Comparison of ENCODE assay signal across 1 cellular context in the genomic region with DNA sequence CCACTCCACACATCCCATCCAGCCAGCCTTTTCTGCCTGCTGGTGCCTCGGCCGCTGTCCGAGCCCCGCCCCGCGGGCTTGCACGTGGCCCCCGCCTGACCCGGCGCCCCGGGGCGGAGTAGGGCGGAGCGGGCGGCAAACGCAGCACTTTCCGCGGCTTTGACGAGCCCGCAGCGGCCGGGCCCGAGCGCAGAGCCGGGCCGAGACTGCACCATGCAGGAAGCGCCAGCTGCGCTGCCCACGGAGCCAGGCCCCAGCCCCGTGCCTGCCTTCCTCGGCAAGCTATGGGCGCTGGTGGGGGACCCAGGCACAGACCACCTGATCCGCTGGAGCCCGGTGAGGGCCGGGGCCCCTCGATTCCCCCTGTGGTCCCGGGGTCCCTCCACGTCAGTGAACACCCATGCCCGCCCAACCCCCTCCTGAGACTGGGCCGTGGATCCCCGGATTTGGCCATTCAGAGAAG.
TF ChIP-seq lines count a peak whose summit lies in the region.

A gene with protein sequence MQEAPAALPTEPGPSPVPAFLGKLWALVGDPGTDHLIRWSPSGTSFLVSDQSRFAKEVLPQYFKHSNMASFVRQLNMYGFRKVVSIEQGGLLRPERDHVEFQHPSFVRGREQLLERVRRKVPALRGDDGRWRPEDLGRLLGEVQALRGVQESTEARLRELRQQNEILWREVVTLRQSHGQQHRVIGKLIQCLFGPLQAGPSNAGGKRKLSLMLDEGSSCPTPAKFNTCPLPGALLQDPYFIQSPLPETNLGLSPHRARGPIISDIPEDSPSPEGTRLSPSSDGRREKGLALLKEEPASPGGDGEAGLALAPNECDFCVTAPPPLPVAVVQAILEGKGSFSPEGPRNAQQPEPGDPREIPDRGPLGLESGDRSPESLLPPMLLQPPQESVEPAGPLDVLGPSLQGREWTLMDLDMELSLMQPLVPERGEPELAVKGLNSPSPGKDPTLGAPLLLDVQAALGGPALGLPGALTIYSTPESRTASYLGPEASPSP (plus strand): TSS at position 147 of the 463 bp plus-strand sequence. CDS start 67 bp downstream, at position 214.

TF ChIP-seq in HepG2, 621 proteins besides CTCF, POLR2A, EP300 and RAD21 (continued from another document and continues in another):
- TF ChIP-seq, protein P1, sequence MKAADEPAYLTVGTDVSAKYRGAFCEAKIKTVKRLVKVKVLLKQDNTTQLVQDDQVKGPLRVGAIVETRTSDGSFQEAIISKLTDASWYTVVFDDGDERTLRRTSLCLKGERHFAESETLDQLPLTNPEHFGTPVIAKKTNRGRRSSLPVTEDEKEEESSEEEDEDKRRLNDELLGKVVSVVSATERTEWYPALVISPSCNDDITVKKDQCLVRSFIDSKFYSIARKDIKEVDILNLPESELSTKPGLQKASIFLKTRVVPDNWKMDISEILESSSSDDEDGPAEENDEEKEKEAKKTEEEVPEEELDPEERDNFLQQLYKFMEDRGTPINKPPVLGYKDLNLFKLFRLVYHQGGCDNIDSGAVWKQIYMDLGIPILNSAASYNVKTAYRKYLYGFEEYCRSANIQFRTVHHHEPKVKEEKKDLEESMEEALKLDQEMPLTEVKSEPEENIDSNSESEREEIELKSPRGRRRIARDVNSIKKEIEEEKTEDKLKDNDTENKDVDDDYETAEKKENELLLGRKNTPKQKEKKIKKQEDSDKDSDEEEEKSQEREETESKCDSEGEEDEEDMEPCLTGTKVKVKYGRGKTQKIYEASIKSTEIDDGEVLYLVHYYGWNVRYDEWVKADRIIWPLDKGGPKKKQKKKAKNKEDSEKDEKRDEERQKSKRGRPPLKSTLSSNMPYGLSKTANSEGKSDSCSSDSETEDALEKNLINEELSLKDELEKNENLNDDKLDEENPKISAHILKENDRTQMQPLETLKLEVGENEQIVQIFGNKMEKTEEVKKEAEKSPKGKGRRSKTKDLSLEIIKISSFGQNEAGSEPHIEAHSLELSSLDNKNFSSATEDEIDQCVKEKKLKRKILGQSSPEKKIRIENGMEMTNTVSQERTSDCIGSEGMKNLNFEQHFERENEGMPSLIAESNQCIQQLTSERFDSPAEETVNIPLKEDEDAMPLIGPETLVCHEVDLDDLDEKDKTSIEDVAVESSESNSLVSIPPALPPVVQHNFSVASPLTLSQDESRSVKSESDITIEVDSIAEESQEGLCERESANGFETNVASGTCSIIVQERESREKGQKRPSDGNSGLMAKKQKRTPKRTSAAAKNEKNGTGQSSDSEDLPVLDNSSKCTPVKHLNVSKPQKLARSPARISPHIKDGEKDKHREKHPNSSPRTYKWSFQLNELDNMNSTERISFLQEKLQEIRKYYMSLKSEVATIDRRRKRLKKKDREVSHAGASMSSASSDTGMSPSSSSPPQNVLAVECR (CRISPR knock-in tag; IDR thresholded peaks at IDR 0.05; ENCODE audit: borderline replicate concordance): peak; percentile 81; the same call in 1 of the 2 replicates
- TF ChIP-seq ZNF589 (CRISPR knock-in tag; conservative IDR thresholded peaks at IDR 0.05) (peak; percentile 92; the same call in 1 of the 2 replicates), NFKBIZ (CRISPR knock-in tag; IDR thresholded peaks at IDR 0.05) (0 out of 2 replicates have a peak, but pooled peaks have one; percentile 46), HMG20B (CRISPR knock-in tag; conservative IDR thresholded peaks at IDR 0.05) (peak; percentile 63; the same call in 1 of the 2 replicates), ARHGAP35 (CRISPR knock-in tag; IDR thresholded peaks at IDR 0.05; ENCODE audit: borderline replicate concordance) (peak; percentile 95), RBM39 (IDR thresholded peaks at IDR 0.05; ENCODE audit: low read depth, low read length, poor library complexity, severe bottlenecking) (no peak), ONECUT2 (CRISPR knock-in tag; IDR thresholded peaks at IDR 0.05) (peak; percentile 52; the same call in 1 of the 2 replicates), CBFB (CRISPR knock-in tag; IDR thresholded peaks at IDR 0.05) (peak; percentile 74; the same call in 1 of the 2 replicates), NFIB (CRISPR knock-in tag; IDR thresholded peaks at IDR 0.05; ENCODE audit: borderline replicate concordance) (no peak), ZNF883 (CRISPR knock-in tag; IDR thresholded peaks at IDR 0.05; ENCODE audit: not compliant biosample characterization) (peak; percentile 86), ZNF343 (CRISPR knock-in tag; IDR thresholded peaks at IDR 0.05) (no peak), ZNF563 (CRISPR knock-in tag; IDR thresholded peaks at IDR 0.05) (peak; percentile 90; the same call in 1 of the 2 replicates), HDAC2 (CRISPR knock-in tag; IDR thresholded peaks at IDR 0.05) (peak; percentile 70), SMAD3 (CRISPR knock-in tag; IDR thresholded peaks at IDR 0.05) (no peak), ZNF549 (CRISPR knock-in tag; IDR thresholded peaks at IDR 0.05) (0 out of 2 replicates have a peak, but pooled peaks have one; percentile 52), CHCHD3 (CRISPR knock-in tag; IDR thresholded peaks at IDR 0.05) (0 out of 2 replicates have a peak, but pooled peaks have one; percentile 21), ZNF775 (CRISPR knock-in tag; IDR thresholded peaks at IDR 0.05; ENCODE audit: borderline replicate concordance) (no peak), STAG1 (CRISPR knock-in tag; IDR thresholded peaks at IDR 0.05) (no peak), ASH2L (IDR thresholded peaks at IDR 0.05; ENCODE audit: insufficient read length, low read depth, low read length) (peak; percentile 19), IRX3 (CRISPR knock-in tag; IDR thresholded peaks at IDR 0.05; ENCODE audit: borderline replicate concordance, low read depth) (peak; percentile 81), TARDBP (CRISPR knock-in tag; IDR thresholded peaks at IDR 0.05) (peak; percentile 93), KLF15 (CRISPR knock-in tag; IDR thresholded peaks at IDR 0.05; ENCODE audit: borderline replicate concordance) (no peak), ERF (CRISPR knock-in tag; IDR thresholded peaks at IDR 0.05) (peak; percentile 96), HDAC1 (CRISPR knock-in tag; IDR thresholded peaks at IDR 0.05) (peak; percentile 91), ZNF891 (CRISPR knock-in tag; IDR thresholded peaks at IDR 0.05) (peak; percentile 43; the same call in 1 of the 2 replicates), ZNF460 (CRISPR knock-in tag; IDR thresholded peaks at IDR 0.05; ENCODE audit: borderline replicate concordance) (no peak), CBX5 (CRISPR knock-in tag; IDR thresholded peaks at IDR 0.05; ENCODE audit: borderline replicate concordance) (no peak), ZNF251 (CRISPR knock-in tag; IDR thresholded peaks at IDR 0.05) (no peak), REPIN1 (CRISPR knock-in tag; IDR thresholded peaks at IDR 0.05; ENCODE audit: borderline replicate concordance, low read depth) (peak; percentile 89; the same call in 1 of the 2 replicates), TOE1 (CRISPR knock-in tag; IDR thresholded peaks at IDR 0.05) (0 out of 2 replicates have a peak, but pooled peaks have one; percentile 53), SAP130 (CRISPR knock-in tag; IDR thresholded peaks at IDR 0.05; ENCODE audit: low read depth) (peak; percentile 92), DR1 (CRISPR knock-in tag; IDR thresholded peaks at IDR 0.05) (no peak; the same call in 1 of the 2 replicates)
- TF ChIP-seq, protein P2, sequence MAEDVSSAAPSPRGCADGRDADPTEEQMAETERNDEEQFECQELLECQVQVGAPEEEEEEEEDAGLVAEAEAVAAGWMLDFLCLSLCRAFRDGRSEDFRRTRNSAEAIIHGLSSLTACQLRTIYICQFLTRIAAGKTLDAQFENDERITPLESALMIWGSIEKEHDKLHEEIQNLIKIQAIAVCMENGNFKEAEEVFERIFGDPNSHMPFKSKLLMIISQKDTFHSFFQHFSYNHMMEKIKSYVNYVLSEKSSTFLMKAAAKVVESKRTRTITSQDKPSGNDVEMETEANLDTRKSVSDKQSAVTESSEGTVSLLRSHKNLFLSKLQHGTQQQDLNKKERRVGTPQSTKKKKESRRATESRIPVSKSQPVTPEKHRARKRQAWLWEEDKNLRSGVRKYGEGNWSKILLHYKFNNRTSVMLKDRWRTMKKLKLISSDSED (CRISPR knock-in tag; IDR thresholded peaks at IDR 0.05): peak; percentile 88
- TF ChIP-seq, protein P3, sequence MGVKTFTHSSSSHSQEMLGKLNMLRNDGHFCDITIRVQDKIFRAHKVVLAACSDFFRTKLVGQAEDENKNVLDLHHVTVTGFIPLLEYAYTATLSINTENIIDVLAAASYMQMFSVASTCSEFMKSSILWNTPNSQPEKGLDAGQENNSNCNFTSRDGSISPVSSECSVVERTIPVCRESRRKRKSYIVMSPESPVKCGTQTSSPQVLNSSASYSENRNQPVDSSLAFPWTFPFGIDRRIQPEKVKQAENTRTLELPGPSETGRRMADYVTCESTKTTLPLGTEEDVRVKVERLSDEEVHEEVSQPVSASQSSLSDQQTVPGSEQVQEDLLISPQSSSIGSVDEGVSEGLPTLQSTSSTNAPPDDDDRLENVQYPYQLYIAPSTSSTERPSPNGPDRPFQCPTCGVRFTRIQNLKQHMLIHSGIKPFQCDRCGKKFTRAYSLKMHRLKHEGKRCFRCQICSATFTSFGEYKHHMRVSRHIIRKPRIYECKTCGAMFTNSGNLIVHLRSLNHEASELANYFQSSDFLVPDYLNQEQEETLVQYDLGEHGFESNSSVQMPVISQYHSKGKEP (CRISPR knock-in tag; IDR thresholded peaks at IDR 0.05): 0 out of 2 replicates have a peak, but pooled peaks have one; percentile 34
- TF ChIP-seq, protein P4, sequence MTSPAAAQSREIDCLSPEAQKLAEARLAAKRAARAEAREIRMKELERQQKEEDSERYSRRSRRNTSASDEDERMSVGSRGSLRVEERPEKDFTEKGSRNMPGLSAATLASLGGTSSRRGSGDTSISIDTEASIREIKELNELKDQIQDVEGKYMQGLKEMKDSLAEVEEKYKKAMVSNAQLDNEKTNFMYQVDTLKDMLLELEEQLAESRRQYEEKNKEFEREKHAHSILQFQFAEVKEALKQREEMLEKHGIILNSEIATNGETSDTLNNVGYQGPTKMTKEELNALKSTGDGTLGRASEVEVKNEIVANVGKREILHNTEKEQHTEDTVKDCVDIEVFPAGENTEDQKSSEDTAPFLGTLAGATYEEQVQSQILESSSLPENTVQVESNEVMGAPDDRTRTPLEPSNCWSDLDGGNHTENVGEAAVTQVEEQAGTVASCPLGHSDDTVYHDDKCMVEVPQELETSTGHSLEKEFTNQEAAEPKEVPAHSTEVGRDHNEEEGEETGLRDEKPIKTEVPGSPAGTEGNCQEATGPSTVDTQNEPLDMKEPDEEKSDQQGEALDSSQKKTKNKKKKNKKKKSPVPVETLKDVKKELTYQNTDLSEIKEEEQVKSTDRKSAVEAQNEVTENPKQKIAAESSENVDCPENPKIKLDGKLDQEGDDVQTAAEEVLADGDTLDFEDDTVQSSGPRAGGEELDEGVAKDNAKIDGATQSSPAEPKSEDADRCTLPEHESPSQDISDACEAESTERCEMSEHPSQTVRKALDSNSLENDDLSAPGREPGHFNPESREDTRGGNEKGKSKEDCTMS (CRISPR knock-in tag; conservative IDR thresholded peaks at IDR 0.05): no peak
- TF ChIP-seq, protein P5, sequence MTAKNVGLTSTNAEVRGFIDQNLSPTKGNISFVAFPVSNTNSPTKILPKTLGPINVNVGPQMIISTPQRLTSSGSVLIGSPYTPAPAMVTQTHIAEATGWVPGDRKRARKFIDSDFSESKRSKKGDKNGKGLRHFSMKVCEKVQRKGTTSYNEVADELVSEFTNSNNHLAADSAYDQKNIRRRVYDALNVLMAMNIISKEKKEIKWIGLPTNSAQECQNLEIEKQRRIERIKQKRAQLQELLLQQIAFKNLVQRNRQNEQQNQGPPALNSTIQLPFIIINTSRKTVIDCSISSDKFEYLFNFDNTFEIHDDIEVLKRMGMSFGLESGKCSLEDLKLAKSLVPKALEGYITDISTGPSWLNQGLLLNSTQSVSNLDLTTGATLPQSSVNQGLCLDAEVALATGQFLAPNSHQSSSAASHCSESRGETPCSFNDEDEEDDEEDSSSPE (CRISPR knock-in tag; IDR thresholded peaks at IDR 0.05): peak; percentile 95
- TF ChIP-seq, protein P6, sequence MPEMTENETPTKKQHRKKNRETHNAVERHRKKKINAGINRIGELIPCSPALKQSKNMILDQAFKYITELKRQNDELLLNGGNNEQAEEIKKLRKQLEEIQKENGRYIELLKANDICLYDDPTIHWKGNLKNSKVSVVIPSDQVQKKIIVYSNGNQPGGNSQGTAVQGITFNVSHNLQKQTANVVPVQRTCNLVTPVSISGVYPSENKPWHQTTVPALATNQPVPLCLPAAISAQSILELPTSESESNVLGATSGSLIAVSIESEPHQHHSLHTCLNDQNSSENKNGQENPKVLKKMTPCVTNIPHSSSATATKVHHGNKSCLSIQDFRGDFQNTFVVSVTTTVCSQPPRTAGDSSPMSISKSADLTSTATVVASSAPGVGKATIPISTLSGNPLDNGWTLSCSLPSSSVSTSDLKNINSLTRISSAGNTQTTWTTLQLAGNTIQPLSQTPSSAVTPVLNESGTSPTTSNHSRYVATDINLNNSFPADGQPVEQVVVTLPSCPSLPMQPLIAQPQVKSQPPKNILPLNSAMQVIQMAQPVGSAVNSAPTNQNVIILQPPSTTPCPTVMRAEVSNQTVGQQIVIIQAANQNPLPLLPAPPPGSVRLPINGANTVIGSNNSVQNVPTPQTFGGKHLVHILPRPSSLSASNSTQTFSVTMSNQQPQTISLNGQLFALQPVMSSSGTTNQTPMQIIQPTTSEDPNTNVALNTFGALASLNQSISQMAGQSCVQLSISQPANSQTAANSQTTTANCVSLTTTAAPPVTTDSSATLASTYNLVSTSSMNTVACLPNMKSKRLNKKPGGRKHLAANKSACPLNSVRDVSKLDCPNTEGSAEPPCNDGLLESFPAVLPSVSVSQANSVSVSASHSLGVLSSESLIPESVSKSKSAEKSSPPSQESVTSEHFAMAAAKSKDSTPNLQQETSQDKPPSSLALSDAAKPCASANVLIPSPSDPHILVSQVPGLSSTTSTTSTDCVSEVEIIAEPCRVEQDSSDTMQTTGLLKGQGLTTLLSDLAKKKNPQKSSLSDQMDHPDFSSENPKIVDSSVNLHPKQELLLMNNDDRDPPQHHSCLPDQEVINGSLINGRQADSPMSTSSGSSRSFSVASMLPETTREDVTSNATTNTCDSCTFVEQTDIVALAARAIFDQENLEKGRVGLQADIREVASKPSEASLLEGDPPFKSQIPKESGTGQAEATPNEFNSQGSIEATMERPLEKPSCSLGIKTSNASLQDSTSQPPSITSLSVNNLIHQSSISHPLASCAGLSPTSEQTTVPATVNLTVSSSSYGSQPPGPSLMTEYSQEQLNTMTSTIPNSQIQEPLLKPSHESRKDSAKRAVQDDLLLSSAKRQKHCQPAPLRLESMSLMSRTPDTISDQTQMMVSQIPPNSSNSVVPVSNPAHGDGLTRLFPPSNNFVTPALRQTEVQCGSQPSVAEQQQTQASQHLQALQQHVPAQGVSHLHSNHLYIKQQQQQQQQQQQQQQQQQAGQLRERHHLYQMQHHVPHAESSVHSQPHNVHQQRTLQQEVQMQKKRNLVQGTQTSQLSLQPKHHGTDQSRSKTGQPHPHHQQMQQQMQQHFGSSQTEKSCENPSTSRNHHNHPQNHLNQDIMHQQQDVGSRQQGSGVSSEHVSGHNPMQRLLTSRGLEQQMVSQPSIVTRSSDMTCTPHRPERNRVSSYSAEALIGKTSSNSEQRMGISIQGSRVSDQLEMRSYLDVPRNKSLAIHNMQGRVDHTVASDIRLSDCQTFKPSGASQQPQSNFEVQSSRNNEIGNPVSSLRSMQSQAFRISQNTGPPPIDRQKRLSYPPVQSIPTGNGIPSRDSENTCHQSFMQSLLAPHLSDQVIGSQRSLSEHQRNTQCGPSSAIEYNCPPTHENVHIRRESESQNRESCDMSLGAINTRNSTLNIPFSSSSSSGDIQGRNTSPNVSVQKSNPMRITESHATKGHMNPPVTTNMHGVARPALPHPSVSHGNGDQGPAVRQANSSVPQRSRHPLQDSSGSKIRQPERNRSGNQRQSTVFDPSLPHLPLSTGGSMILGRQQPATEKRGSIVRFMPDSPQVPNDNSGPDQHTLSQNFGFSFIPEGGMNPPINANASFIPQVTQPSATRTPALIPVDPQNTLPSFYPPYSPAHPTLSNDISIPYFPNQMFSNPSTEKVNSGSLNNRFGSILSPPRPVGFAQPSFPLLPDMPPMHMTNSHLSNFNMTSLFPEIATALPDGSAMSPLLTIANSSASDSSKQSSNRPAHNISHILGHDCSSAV (CRISPR knock-in tag; IDR thresholded peaks at IDR 0.05; ENCODE audit: borderline replicate concordance): no peak
